In the genomic region with DNA sequence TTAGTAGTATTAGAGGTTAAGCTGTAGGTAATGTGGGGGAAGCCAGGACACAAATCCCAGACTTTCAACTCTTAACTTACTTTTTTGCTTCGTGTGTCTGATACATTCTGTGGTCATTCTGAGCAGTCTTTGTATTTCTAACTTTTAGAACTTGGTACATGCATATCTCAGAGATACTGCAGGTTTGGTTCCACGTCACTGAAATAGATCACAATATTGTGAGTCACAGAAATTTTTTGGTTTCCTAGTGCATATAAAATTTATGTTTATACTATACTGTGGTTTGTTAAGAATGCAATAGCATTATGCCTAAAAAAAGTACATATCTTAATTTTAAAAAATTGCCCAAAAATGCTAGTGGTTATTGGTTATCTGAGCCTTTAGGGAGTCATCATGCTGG, we compare ENCODE assay signal across 13 cellular contexts.
"Had no signal": no experiment of that assay in that cellular context is flagged by ENCODE, and none has a peak within 500 bp of the region (broad histone marks: within the 10 kb centered on the region; RNA-seq: fewer than 3 reads in every experiment).

No MANE protein-coding gene starts in this region.

- H3K9me3 Mint-ChIP-seq: activated CD8-positive, alpha-beta T cell treated with anti-CD3 and anti-CD28 coated beads for 36 hours; activated T-helper 1 cell treated with anti-CD3 and anti-CD28 coated beads, Interleukin-12 subunit alpha, Interleukin-12 subunit beta, Interleukin-2, Interleukin-4 antibody, amounts not matched to agents 30 ng/mL and 10 ng/mL and 1 ng/mL, durations not matched to agents 14 hours and 24 hours and 36 hours; neural progenitor cell had no signal

- H3K27ac Mint-ChIP-seq: activated CD8-positive, alpha-beta T cell treated with anti-CD3 and anti-CD28 coated beads for 36 hours; activated T-helper 1 cell treated with anti-CD3 and anti-CD28 coated beads, Interleukin-12 subunit alpha, Interleukin-12 subunit beta, Interleukin-2, Interleukin-4 antibody, amounts not matched to agents 30 ng/mL and 10 ng/mL and 1 ng/mL, durations not matched to agents 14 hours and 24 hours and 36 hours; neural progenitor cell had no signal

- H3K9me3 ChIP-seq: esophagus muscularis mucosa, stomach, thoracic aorta had no signal

- H3K4me1 ChIP-seq: parathyroid adenoma had no signal

- H3K27me3 Mint-ChIP-seq: activated CD8-positive, alpha-beta T cell treated with anti-CD3 and anti-CD28 coated beads for 36 hours had no signal

- H3K4me3 ChIP-seq: esophagus muscularis mucosa, hepatocyte, neural progenitor cell, stomach, thoracic aorta had no signal

- H3K27ac ChIP-seq: esophagus muscularis mucosa, hepatocyte, neural progenitor cell, parathyroid adenoma, stomach, thoracic aorta had no signal

- H3K4me3 Mint-ChIP-seq: activated CD8-positive, alpha-beta T cell treated with anti-CD3 and anti-CD28 coated beads for 36 hours; activated T-helper 1 cell treated with anti-CD3 and anti-CD28 coated beads, Interleukin-12 subunit alpha, Interleukin-12 subunit beta, Interleukin-2, Interleukin-4 antibody, amounts not matched to agents 30 ng/mL and 10 ng/mL and 1 ng/mL, durations not matched to agents 14 hours and 24 hours and 36 hours had no signal

- H3K27me3 ChIP-seq: esophagus muscularis mucosa, hepatocyte, neural progenitor cell, stomach had no signal

- ATAC-seq: activated CD8-positive, alpha-beta T cell treated with anti-CD3 and anti-CD28 coated beads for 36 hours had no signal

- H3K36me3 ChIP-seq: neural progenitor cell had no signal

- DNase-seq: activated CD4-positive, CD25-positive, alpha-beta regulatory T cell treated with anti-CD3 and anti-CD28 coated beads, Interleukin-2, amount 50 U/mL, for 72 hours; activated CD8-positive, alpha-beta memory T cell treated with anti-CD3 and anti-CD28 coated beads, Interleukin-2, amount 50 U/mL, for 4 hours; activated CD8-positive, alpha-beta T cell treated with anti-CD3 and anti-CD28 coated beads for 36 hours; activated naive CD4-positive, alpha-beta T cell; small intestine; stomach; T-helper 9 cell had no signal
